Comparison of ENCODE assay signal across 20 cellular contexts in genomic region chr14:91145396-91146160, GRCh38. TPM values are rescaled to one million over a fixed set of nuclear protein-coding genes. Genes with fewer than 3 reads are reported as not detected.
DNase-seq lines count a peak whose midpoint lies in the region; ATAC-seq and TF ChIP-seq lines count a peak whose summit lies in the region.
"Had no signal": no experiment of that assay in that cellular context is flagged by ENCODE, and none has a peak within 500 bp of the region (broad histone marks: within the 10 kb centered on the region; RNA-seq: fewer than 3 reads in every experiment).

No MANE protein-coding gene starts in this region.

- H3K4me1 Mint-ChIP-seq in naive thymus-derived CD4-positive, alpha-beta T cell, result peaks cover 5 to 63% (median 30%) of the 10 kb centered on the region in 7 donors

- peaks cover 2 to 69% (median 42%) of the 10 kb centered on the region in 12 donors for H3K4me1 ChIP-seq in heart left ventricle
- peaks cover 5 to 10% of the 10 kb centered on the region in 2 donors for H3K4me1 ChIP-seq in naive thymus-derived CD4-positive, alpha-beta T cell (ENCODE audit: control insufficient read depth in 2 of 2, insufficient read depth in 2 of 2, low read length in 2 of 2)

- no peak for TF ChIP-seq CTCF in heart left ventricle (IDR thresholded peaks at IDR 0.05)

- POLR2A ChIA-PET in naive thymus-derived CD4-positive, alpha-beta T cell (lab: Charles Lee), result no interaction called here

- TF ChIP-seq POLR2A in heart left ventricle (IDR thresholded peaks at IDR 0.05), result no peak

- intact Hi-C loops in heart left ventricle (cut with DNase I) (no loop called here), left cardiac atrium (cut with DNase I) (no loop called here)
- intact Hi-C loops in naive thymus-derived CD4-positive, alpha-beta T cell (cut with micrococcal nuclease), result loop anchor here in 1 of 2 donors (10.0 kb wide), 1 partner anchor 241 kb away; no protein-coding TSS in a partner anchor

- no peaks in the 10 kb centered on the region for H3K9me3 Mint-ChIP-seq in naive thymus-derived CD4-positive, alpha-beta T cell
- H3K9me3 Mint-ChIP-seq: activated naive CD4-positive, alpha-beta T cell treated with anti-CD3 and anti-CD28 coated beads, Interleukin-2, amount 50 U/mL, for 72 hours; activated T-helper 17 cell treated with anti-CD3 and anti-CD28 coated beads, Interleukin-2, amount 50 U/mL, for 72 hours; CD8-positive, alpha-beta T cell had no signal

- peaks cover 0 to 65% (median 45%) of the 10 kb centered on the region in 9 donors for H3K36me3 ChIP-seq in heart left ventricle
- peaks cover 0 to 28% (median 0%) of the 10 kb centered on the region in 3 experiments for H3K36me3 ChIP-seq in naive thymus-derived CD4-positive, alpha-beta T cell (ENCODE audit: control insufficient read depth in 2 of 3, insufficient read depth in 3 of 3, low read length in 3 of 3)

- DNase-seq in heart left ventricle (no peak), left cardiac atrium (no peak), substantia nigra (lab: John Stamatoyannopoulos, UW) (no peak)
- no peak for DNase-seq in naive thymus-derived CD4-positive, alpha-beta T cell
- DNase-seq in stimulated activated CD4-positive, alpha-beta T cell treated with anti-CD3 and anti-CD28 coated beads, Interleukin-4, amount 100 ng/mL, for 1 hour, result no peak
- DNase-seq: activated CD4-positive, alpha-beta T cell treated with anti-CD3 and anti-CD28 coated beads for 36 hours; CD8-positive, alpha-beta T cell; effector CD8-positive, alpha-beta T cell; esophagus squamous epithelium; GF-D8; GOT3; Karpas-422; NCI-H187; NCI-H526 treated with DMSO at 0.1 percent for 48 hours had no signal

- H3K9me3 ChIP-seq in heart left ventricle, result no peaks in the 10 kb centered on the region
- no peaks in the 10 kb centered on the region for H3K9me3 ChIP-seq in naive thymus-derived CD4-positive, alpha-beta T cell (ENCODE audit: control insufficient read depth in 2 of 3, low read length in 3 of 3)
- H3K9me3 ChIP-seq: A549, esophagus squamous epithelium had no signal

- CTCF ChIA-PET in naive thymus-derived CD4-positive, alpha-beta T cell (lab: Charles Lee), result interaction anchor here (1.3 to 1.5 kb wide), 2 partner anchors 28 to 85 kb away, joined by 3 to 8 read pairs; partner anchors contain the start of gene RPS6KA5

- H3K4me3 ChIP-seq in heart left ventricle, result no peak overlapping the region
- H3K4me3 ChIP-seq in naive thymus-derived CD4-positive, alpha-beta T cell (ENCODE audit: low read length), result no peak overlapping the region
- H3K4me3 ChIP-seq: A549, esophagus squamous epithelium had no signal

- ATAC-seq in heart left ventricle, result no peak
- ATAC-seq in left cardiac atrium, result no peak
- ATAC-seq in HG02852 (IDR thresholded peaks at IDR 0.05; ENCODE audit: unreplicated experiment), result no peak
- no peak for ATAC-seq in naive thymus-derived CD4-positive, alpha-beta T cell
- ATAC-seq: A549; activated CD4-positive, alpha-beta T cell treated with anti-CD3 and anti-CD28 coated beads for 36 hours; activated naive CD4-positive, alpha-beta T cell treated with anti-CD3 and anti-CD28 coated beads, Interleukin-2, amount 50 U/mL, for 72 hours; activated T-helper 17 cell treated with anti-CD3 and anti-CD28 coated beads, Interleukin-2, amount 50 U/mL, for 72 hours; CD8-positive, alpha-beta T cell had no signal

- H3K27me3 Mint-ChIP-seq in naive thymus-derived CD4-positive, alpha-beta T cell, result no peaks in the 10 kb centered on the region
- H3K27me3 Mint-ChIP-seq: activated CD4-positive, alpha-beta T cell treated with anti-CD3 and anti-CD28 coated beads for 36 hours; activated T-helper 17 cell treated with anti-CD3 and anti-CD28 coated beads, Interleukin-2, amount 50 U/mL, for 72 hours had no signal

- H3K27ac Mint-ChIP-seq in naive thymus-derived CD4-positive, alpha-beta T cell, result peak overlapping the region in 2 of 9 donors; percentile 19 to 42
- H3K27ac Mint-ChIP-seq: activated CD4-positive, alpha-beta T cell treated with anti-CD3 and anti-CD28 coated beads for 36 hours had no signal

- H3K27ac ChIP-seq in heart left ventricle, result peak overlapping the region in 10 of 12 donors; percentile 24 to 86 (median 66)
- peak overlapping the region; percentile 72 for H3K27ac ChIP-seq in angular gyrus (ENCODE audit: low read depth, low read length)
- H3K27ac ChIP-seq in layer of hippocampus (ENCODE audit: low read depth, low read length), result peak overlapping the region; percentile 85
- H3K27ac ChIP-seq in substantia nigra (ENCODE audit: low read depth, low read length, poor library complexity, severe bottlenecking), result peak overlapping the region; percentile 12
- H3K27ac ChIP-seq in naive thymus-derived CD4-positive, alpha-beta T cell (ENCODE audit: low read depth, low read length), result no peak overlapping the region
- H3K27ac ChIP-seq: A549 had no signal

- WGBS in heart left ventricle, 4 donors, result 91 to 95% (median 94%) methylated on average over 10 to 11 of the region's 11 CpGs

- no peak overlapping the region for H3K4me3 Mint-ChIP-seq in naive thymus-derived CD4-positive, alpha-beta T cell
- H3K4me3 Mint-ChIP-seq: activated CD4-positive, alpha-beta T cell treated with anti-CD3 and anti-CD28 coated beads for 36 hours; activated T-helper 17 cell treated with anti-CD3 and anti-CD28 coated beads, Interleukin-2, amount 50 U/mL, for 72 hours; CD8-positive, alpha-beta T cell had no signal

- H3K27me3 ChIP-seq in heart left ventricle (no peaks in the 10 kb centered on the region), layer of hippocampus (ENCODE audit: control insufficient read depth, insufficient read depth, low read length) (no peaks in the 10 kb centered on the region)
- no peaks in the 10 kb centered on the region for H3K27me3 ChIP-seq in naive thymus-derived CD4-positive, alpha-beta T cell (ENCODE audit: control insufficient read depth in 2 of 2, insufficient read depth in 2 of 2, low read length in 2 of 2)
- H3K27me3 ChIP-seq: esophagus squamous epithelium had no signal

- peaks cover 5 to 55% (median 10%) of the 10 kb centered on the region in 5 donors for H3K36me3 Mint-ChIP-seq in naive thymus-derived CD4-positive, alpha-beta T cell

RNA-seq across cellular contexts. Expression of gene DGLUCY, which starts 31.7 kb away (rescaled TPM):
- 100 to 1,000 TPM; 120 to 234 (median 184) TPM for total RNA-seq in heart left ventricle
- 100 to 1,000 TPM in 1 of 2 donors, 10 to 100 TPM in 1; 53.7 to 128 TPM for polyA plus RNA-seq in heart left ventricle
- 100 to 1,000 TPM; 110 to 129 TPM for total RNA-seq in left cardiac atrium
- total RNA-seq in naive thymus-derived CD4-positive, alpha-beta T cell, result 100 to 1,000 TPM in 2 of 5 experiments, 10 to 100 TPM in 3; 63.7 to 108 (median 95.9) TPM
- polyA plus RNA-seq in naive thymus-derived CD4-positive, alpha-beta T cell, result 10 to 100 TPM; 31.1 to 41.7 TPM
